In the genomic region with DNA sequence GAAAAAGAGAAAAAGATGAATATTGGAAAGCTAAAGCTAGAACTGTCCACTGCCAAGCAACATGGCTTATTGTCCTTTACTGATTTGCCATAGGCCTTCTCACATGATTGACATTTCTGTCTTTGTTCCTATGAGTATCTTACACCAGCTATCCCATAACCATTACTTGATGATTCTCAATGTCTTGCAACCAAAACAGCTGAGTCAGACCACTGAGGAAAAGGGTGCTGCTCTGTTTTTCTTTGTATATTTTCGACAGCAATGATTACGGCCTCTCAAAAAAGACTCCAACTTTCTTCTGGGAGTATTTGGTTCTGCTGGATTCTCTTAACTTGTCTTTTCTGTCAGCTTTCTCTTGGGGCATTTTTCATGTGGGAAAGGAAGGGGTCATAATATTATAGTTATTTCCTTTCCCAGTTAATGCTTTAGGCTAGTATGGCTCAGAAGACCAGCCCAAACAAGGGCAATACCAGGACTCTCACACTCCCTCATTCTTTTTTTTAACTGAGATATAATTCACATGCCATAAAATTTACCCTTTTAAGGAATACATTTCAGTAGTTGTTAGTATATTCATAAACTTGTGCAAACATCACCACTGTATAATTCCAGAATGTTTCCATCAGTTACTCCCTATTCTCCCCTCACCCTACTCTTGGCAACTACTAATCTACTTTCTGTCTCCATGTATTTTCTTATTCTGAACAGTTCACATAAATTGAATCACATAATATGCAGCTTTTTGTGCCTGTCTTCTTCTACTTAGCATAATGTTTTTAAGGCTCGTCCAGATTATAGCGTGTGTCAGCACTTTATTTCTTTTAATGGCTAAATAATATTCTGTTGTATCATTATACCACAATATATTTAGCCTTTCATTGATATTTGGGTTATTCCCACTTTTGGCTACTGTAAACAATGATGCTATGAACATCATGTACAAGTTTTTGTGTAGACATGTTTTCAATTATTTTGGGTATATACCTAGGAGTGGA, we compare ENCODE assay signal across 28 cellular contexts.
"Had no signal": no experiment of that assay in that cellular context is flagged by ENCODE, and none has a peak within 500 bp of the region (broad histone marks: within the 10 kb centered on the region; RNA-seq: fewer than 3 reads in every experiment).

No MANE protein-coding gene starts in this region.

- H3K36me3 ChIP-seq: ascending aorta, breast epithelium, cardiac muscle cell, colonic mucosa, esophagus squamous epithelium, gastroesophageal sphincter had no signal

- DNase-seq: activated CD4-positive, alpha-beta memory T cell treated with anti-CD3 and anti-CD28 coated beads for 36 hours; activated CD4-positive, alpha-beta T cell treated with anti-CD3 and anti-CD28 coated beads for 36 hours; activated CD4-positive, alpha-beta T cell treated with anti-CD3 and anti-CD28 coated beads, Interleukin-2, amount 10 ng/mL, durations not matched to agents 24 days and 14 days; activated CD4-positive, CD25-positive, alpha-beta regulatory T cell; activated CD4-positive, CD25-positive, alpha-beta regulatory T cell treated with anti-CD3 and anti-CD28 coated beads, Interleukin-2, amount 50 U/mL, for 72 hours; activated CD8-positive, alpha-beta memory T cell treated with anti-CD3 and anti-CD28 coated beads, Interleukin-2, amount 10 ng/mL, durations not matched to agents 7 days and 5 days; activated CD8-positive, alpha-beta memory T cell treated with anti-CD3 and anti-CD28 coated beads, Interleukin-2, amount 50 U/mL, for 4 hours; activated CD8-positive, alpha-beta T cell treated with anti-CD3 and anti-CD28 coated beads, Interleukin-2, amount 10 ng/mL, durations not matched to agents 7 days and 5 days; activated effector memory CD4-positive, alpha-beta T cell treated with anti-CD3 and anti-CD28 coated beads, Interleukin-2, amount 50 U/mL, for 16 hours; activated naive CD4-positive, alpha-beta T cell treated with anti-CD3 and anti-CD28 coated beads for 36 hours; activated naive CD8-positive, alpha-beta T cell treated with anti-CD3 and anti-CD28 coated beads for 36 hours; activated naive CD8-positive, alpha-beta T cell treated with anti-CD3 and anti-CD28 coated beads, Interleukin-2, amount 50 U/mL, for 24 hours; activated T-cell treated with anti-CD3 and anti-CD28 coated beads, Interleukin-2, amount 50 U/mL, for 1 hour; activated T-cell treated with anti-CD3 and anti-CD28 coated beads, Interleukin-2, amount 50 U/mL, for 48 hours; central memory CD4-positive, alpha-beta T cell; cerebellar nuclear complex; colonic mucosa; effector CD8-positive, alpha-beta T cell; esophagus squamous epithelium; foreskin melanocyte; T-helper 2 cell had no signal

- H3K4me1 ChIP-seq: ascending aorta, breast epithelium, colonic mucosa, esophagus squamous epithelium, gastroesophageal sphincter had no signal

- H3K4me3 ChIP-seq: ascending aorta, breast epithelium, cardiac muscle cell, colonic mucosa, esophagus squamous epithelium, gastroesophageal sphincter had no signal

- ATAC-seq: activated CD4-positive, alpha-beta T cell treated with anti-CD3 and anti-CD28 coated beads for 36 hours; activated CD8-positive, alpha-beta memory T cell treated with anti-CD3 and anti-CD28 coated beads, Interleukin-2, amount 10 ng/mL, durations not matched to agents 7 days and 5 days; activated CD8-positive, alpha-beta T cell treated with anti-CD3 and anti-CD28 coated beads, Interleukin-2, amount 10 ng/mL, durations not matched to agents 7 days and 5 days; activated naive CD8-positive, alpha-beta T cell treated with anti-CD3 and anti-CD28 coated beads, Interleukin-2, amount 50 U/mL, for 24 hours; gastroesophageal sphincter had no signal

- H3K27ac ChIP-seq: ascending aorta, breast epithelium, cardiac muscle cell, colonic mucosa, epithelial cell of prostate, esophagus squamous epithelium, gastroesophageal sphincter had no signal

- H3K27me3 ChIP-seq: ascending aorta, breast epithelium, cardiac muscle cell, colonic mucosa, gastroesophageal sphincter had no signal

- H3K9me3 ChIP-seq: ascending aorta, breast epithelium, colonic mucosa, esophagus squamous epithelium had no signal

- FAIRE-seq: endometrium, endothelial cell of umbilical vein had no signal
